In genomic region chr9:85702191-85702590, GRCh38 we compare ENCODE assay signal across 1 cellular context.
TF ChIP-seq lines count a peak whose summit lies in the region.

No MANE protein-coding gene starts in this region.

TF ChIP-seq in HepG2, 621 proteins besides CTCF, POLR2A, EP300 and RAD21:
- TF ChIP-seq AFF4 (CRISPR knock-in tag; IDR thresholded peaks at IDR 0.05): no peak
- TF ChIP-seq ISX (CRISPR knock-in tag; conservative IDR thresholded peaks at IDR 0.05): no peak
- TF ChIP-seq KLF12 (CRISPR knock-in tag; IDR thresholded peaks at IDR 0.05; ENCODE audit: borderline replicate concordance): no peak
- no peak for TF ChIP-seq JARID2 (CRISPR knock-in tag; IDR thresholded peaks at IDR 0.05; ENCODE audit: insufficient replicate concordance)
- TF ChIP-seq TOE1 (CRISPR knock-in tag; IDR thresholded peaks at IDR 0.05): no peak
- no peak for TF ChIP-seq BCL3 (CRISPR knock-in tag; IDR thresholded peaks at IDR 0.05)
- no peak for TF ChIP-seq KAT7 (CRISPR knock-in tag; IDR thresholded peaks at IDR 0.05; ENCODE audit: borderline replicate concordance)
- no peak for TF ChIP-seq KDM6A (CRISPR knock-in tag; IDR thresholded peaks at IDR 0.05; ENCODE audit: low read depth)
